ENCODE assay signal across 24 cellular contexts in the genomic region with DNA sequence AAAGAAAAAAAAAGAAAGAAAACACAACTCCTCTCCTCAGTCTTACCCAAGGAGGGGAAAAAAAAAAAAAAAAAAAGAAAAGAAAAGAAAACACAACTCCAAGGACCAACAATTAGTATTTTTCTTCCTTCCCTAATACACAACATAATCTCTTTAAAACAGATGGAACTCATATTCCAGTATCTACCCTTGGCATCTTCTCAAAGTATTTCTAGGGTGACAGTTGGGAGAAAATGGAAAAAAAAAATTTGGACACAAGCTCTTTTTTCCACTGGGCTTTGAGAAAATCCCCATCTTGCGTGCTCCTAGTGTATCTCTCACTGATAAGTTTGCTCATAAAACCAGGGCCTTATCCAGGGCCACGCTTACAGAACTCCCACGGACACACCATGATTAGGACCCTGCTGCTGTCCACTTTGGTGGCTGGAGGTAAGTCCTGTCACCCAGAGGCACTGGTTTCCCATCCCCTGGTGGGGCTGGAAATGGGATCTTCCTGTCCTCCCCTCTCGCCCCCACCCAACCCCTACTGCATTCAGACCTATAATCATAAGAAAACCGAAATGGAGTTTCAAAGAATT. TPM values are rescaled to one million over a fixed set of nuclear protein-coding genes. Genes with fewer than 3 reads are reported as not detected.
"Had no signal": no experiment of that assay in that cellular context is flagged by ENCODE, and none has a peak within 500 bp of the region (broad histone marks: within the 10 kb centered on the region; RNA-seq: fewer than 3 reads in every experiment).

A gene (plus strand): TSS at position 368 of the 578 bp plus-strand sequence. CDS start 22 bp downstream, at position 390.

- H3K4me3 Mint-ChIP-seq: activated CD8-positive, alpha-beta T cell treated with anti-CD3 and anti-CD28 coated beads for 36 hours; activated naive CD4-positive, alpha-beta T cell treated with anti-CD3 and anti-CD28 coated beads, Interleukin-2, amount 10 ng/mL, durations not matched to agents 7 days and 5 days; activated naive CD8-positive, alpha-beta T cell treated with anti-CD3 and anti-CD28 coated beads for 36 hours; activated T-cell treated with anti-CD3 and anti-CD28 coated beads, Interleukin-2, amount 50 U/mL, for 72 hours had no signal

- H3K9me3 Mint-ChIP-seq: activated CD8-positive, alpha-beta T cell treated with anti-CD3 and anti-CD28 coated beads for 36 hours; activated naive CD4-positive, alpha-beta T cell treated with anti-CD3 and anti-CD28 coated beads, Interleukin-2, amount 10 ng/mL, durations not matched to agents 7 days and 5 days; activated naive CD8-positive, alpha-beta T cell treated with anti-CD3 and anti-CD28 coated beads for 36 hours; activated T-cell treated with anti-CD3 and anti-CD28 coated beads, Interleukin-2, amount 50 U/mL, for 72 hours; activated T-helper 2 cell treated with anti-CD3 and anti-CD28 coated beads, Interferon-gamma antibody, Interleukin-2, Interleukin-4, amounts not matched to agents 10 μg/mL and 5 μg/mL and 100 μg/mL, durations not matched to agents 14 hours and 24 hours and 36 hours had no signal

- H3K4me3 ChIP-seq: Peyer's patch had no signal

- H3K27me3 Mint-ChIP-seq: activated CD8-positive, alpha-beta T cell treated with anti-CD3 and anti-CD28 coated beads for 36 hours; activated naive CD8-positive, alpha-beta T cell treated with anti-CD3 and anti-CD28 coated beads for 36 hours had no signal

- H3K9me3 ChIP-seq: Peyer's patch had no signal

- H3K27ac ChIP-seq: Peyer's patch, RWPE1 had no signal

- H3K36me3 ChIP-seq: Peyer's patch had no signal

- H3K27me3 ChIP-seq: Peyer's patch had no signal

- H3K27ac Mint-ChIP-seq: activated CD8-positive, alpha-beta T cell treated with anti-CD3 and anti-CD28 coated beads for 36 hours; activated naive CD4-positive, alpha-beta T cell treated with anti-CD3 and anti-CD28 coated beads, Interleukin-2, amount 10 ng/mL, durations not matched to agents 7 days and 5 days; activated naive CD8-positive, alpha-beta T cell treated with anti-CD3 and anti-CD28 coated beads for 36 hours; activated T-cell treated with anti-CD3 and anti-CD28 coated beads, Interleukin-2, amount 50 U/mL, for 72 hours; activated T-helper 2 cell treated with anti-CD3 and anti-CD28 coated beads, Interferon-gamma antibody, Interleukin-2, Interleukin-4, amounts not matched to agents 10 μg/mL and 5 μg/mL and 100 μg/mL, durations not matched to agents 14 hours and 24 hours and 36 hours had no signal

- DNase-seq: activated CD4-positive, alpha-beta T cell treated with anti-CD3 and anti-CD28 coated beads for 4 hours; activated CD8-positive, alpha-beta memory T cell treated with anti-CD3 and anti-CD28 coated beads, Interleukin-2, amount 50 U/mL, for 4 hours; activated CD8-positive, alpha-beta T cell treated with anti-CD3 and anti-CD28 coated beads for 36 hours; activated gamma-delta T cell treated with Interleukin-2 at 50 U/mL for 16 hours; activated naive CD4-positive, alpha-beta T cell treated with anti-CD3 and anti-CD28 coated beads, Interleukin-2, amount 10 ng/mL, durations not matched to agents 7 days and 5 days; activated naive CD8-positive, alpha-beta T cell treated with anti-CD3 and anti-CD28 coated beads for 36 hours; activated T-cell treated with anti-CD3 and anti-CD28 coated beads, Interleukin-2, amount 50 U/mL, for 72 hours; Kasumi-1; KBM-7; NCI-H1105 treated with DMSO at 0.1 percent for 48 hours; NCI-H1436 treated with DMSO at 0.1 percent for 48 hours; NCI-H1930; NCI-H345; NCI-H510A; NCI-H69; NK-92 treated with Interleukin-12 subunit alpha and Interleukin-12 subunit beta, amount 100 ng/mL, for 24 hours; Peyer's patch; SHP77; T-helper 2 cell; T1000 had no signal

- H3K4me1 ChIP-seq: Peyer's patch had no signal

- ATAC-seq: activated CD4-positive, CD25-positive, alpha-beta regulatory T cell treated with anti-CD3 and anti-CD28 coated beads, Interleukin-2, amount 50 U/mL, for 24 hours; activated CD8-positive, alpha-beta T cell treated with anti-CD3 and anti-CD28 coated beads for 36 hours; activated T-cell treated with anti-CD3 and anti-CD28 coated beads, Interleukin-2, amount 50 U/mL, for 72 hours had no signal

- H3K4me1 Mint-ChIP-seq: activated naive CD4-positive, alpha-beta T cell treated with anti-CD3 and anti-CD28 coated beads, Interleukin-2, amount 10 ng/mL, durations not matched to agents 7 days and 5 days; activated naive CD8-positive, alpha-beta T cell treated with anti-CD3 and anti-CD28 coated beads for 36 hours had no signal

- H3K36me3 Mint-ChIP-seq: activated naive CD4-positive, alpha-beta T cell treated with anti-CD3 and anti-CD28 coated beads, Interleukin-2, amount 10 ng/mL, durations not matched to agents 7 days and 5 days; activated naive CD8-positive, alpha-beta T cell treated with anti-CD3 and anti-CD28 coated beads for 36 hours had no signal

RNA-seq across cellular contexts. Expression of the gene that starts here (rescaled TPM):
- total RNA-seq: activated CD8-positive, alpha-beta T cell treated with anti-CD3 and anti-CD28 coated beads for 36 hours; activated naive CD8-positive, alpha-beta T cell treated with anti-CD3 and anti-CD28 coated beads for 36 hours; activated T-cell treated with anti-CD3 and anti-CD28 coated beads, Interleukin-2, amount 50 U/mL, for 72 hours; activated T-helper 2 cell treated with anti-CD3 and anti-CD28 coated beads, Interferon-gamma antibody, Interleukin-2, Interleukin-4, amounts not matched to agents 10 μg/mL and 5 μg/mL and 100 μg/mL, durations not matched to agents 14 hours and 24 hours and 36 hours; cardiac septum; Peyer's patch had no signal
